ENCODE assay signal across 1 cellular context in the genomic region with DNA sequence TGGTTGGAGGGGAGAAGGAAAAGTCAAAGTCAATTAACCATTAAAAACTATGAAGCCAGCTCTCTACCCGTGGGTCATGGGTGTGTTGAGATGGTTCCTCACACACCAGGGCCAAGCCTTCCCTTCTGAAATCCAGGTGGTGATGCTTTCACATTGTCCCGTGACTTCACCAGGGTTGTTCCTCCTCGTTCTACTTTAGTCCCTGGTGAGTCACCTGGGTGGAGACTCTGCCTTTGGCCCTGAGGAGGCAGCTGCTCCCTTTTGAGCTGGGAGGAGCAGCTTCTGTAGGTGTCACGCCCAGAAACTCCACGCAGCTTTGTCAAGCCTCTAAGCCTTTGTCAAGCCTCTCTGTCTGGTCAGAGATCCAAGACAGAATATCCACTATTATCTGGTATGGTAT.
TF ChIP-seq lines count a peak whose summit lies in the region.

No MANE protein-coding gene starts in this region.

TF ChIP-seq in GM23338, 12 proteins besides CTCF, POLR2A, EP300 and RAD21 (continued from another document):
- TF ChIP-seq, protein P1, sequence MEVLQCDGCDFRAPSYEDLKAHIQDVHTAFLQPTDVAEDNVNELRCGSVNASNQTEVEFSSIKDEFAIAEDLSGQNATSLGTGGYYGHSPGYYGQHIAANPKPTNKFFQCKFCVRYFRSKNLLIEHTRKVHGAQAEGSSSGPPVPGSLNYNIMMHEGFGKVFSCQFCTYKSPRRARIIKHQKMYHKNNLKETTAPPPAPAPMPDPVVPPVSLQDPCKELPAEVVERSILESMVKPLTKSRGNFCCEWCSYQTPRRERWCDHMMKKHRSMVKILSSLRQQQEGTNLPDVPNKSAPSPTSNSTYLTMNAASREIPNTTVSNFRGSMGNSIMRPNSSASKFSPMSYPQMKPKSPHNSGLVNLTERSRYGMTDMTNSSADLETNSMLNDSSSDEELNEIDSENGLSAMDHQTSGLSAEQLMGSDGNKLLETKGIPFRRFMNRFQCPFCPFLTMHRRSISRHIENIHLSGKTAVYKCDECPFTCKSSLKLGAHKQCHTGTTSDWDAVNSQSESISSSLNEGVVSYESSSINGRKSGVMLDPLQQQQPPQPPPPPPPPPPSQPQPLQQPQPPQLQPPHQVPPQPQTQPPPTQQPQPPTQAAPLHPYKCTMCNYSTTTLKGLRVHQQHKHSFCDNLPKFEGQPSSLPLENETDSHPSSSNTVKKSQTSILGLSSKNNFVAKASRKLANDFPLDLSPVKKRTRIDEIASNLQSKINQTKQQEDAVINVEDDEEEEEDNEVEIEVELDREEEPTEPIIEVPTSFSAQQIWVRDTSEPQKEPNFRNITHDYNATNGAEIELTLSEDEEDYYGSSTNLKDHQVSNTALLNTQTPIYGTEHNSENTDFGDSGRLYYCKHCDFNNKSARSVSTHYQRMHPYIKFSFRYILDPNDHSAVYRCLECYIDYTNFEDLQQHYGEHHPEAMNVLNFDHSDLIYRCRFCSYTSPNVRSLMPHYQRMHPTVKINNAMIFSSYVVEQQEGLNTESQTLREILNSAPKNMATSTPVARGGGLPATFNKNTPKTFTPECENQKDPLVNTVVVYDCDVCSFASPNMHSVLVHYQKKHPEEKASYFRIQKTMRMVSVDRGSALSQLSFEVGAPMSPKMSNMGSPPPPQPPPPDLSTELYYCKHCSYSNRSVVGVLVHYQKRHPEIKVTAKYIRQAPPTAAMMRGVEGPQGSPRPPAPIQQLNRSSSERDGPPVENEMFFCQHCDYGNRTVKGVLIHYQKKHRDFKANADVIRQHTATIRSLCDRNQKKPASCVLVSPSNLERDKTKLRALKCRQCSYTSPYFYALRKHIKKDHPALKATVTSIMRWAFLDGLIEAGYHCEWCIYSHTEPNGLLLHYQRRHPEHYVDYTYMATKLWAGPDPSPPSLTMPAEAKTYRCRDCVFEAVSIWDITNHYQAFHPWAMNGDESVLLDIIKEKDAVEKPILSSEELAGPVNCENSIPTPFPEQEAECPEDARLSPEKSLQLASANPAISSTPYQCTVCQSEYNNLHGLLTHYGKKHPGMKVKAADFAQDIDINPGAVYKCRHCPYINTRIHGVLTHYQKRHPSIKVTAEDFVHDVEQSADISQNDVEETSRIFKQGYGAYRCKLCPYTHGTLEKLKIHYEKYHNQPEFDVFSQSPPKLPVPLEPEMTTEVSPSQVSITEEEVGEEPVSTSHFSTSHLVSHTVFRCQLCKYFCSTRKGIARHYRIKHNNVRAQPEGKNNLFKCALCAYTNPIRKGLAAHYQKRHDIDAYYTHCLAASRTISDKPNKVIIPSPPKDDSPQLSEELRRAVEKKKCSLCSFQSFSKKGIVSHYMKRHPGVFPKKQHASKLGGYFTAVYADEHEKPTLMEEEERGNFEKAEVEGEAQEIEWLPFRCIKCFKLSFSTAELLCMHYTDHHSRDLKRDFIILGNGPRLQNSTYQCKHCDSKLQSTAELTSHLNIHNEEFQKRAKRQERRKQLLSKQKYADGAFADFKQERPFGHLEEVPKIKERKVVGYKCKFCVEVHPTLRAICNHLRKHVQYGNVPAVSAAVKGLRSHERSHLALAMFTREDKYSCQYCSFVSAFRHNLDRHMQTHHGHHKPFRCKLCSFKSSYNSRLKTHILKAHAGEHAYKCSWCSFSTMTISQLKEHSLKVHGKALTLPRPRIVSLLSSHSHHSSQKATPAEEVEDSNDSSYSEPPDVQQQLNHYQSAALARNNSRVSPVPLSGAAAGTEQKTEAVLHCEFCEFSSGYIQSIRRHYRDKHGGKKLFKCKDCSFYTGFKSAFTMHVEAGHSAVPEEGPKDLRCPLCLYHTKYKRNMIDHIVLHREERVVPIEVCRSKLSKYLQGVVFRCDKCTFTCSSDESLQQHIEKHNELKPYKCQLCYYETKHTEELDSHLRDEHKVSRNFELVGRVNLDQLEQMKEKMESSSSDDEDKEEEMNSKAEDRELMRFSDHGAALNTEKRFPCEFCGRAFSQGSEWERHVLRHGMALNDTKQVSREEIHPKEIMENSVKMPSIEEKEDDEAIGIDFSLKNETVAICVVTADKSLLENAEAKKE (CRISPR knock-in tag; IDR thresholded peaks at IDR 0.05): no peak
- TF ChIP-seq, protein P2, sequence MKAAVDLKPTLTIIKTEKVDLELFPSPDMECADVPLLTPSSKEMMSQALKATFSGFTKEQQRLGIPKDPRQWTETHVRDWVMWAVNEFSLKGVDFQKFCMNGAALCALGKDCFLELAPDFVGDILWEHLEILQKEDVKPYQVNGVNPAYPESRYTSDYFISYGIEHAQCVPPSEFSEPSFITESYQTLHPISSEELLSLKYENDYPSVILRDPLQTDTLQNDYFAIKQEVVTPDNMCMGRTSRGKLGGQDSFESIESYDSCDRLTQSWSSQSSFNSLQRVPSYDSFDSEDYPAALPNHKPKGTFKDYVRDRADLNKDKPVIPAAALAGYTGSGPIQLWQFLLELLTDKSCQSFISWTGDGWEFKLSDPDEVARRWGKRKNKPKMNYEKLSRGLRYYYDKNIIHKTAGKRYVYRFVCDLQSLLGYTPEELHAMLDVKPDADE (IDR thresholded peaks at IDR 0.05): no peak
TF ChIP-seq in GM23338: peak in this region for 0.
